19 cellular contexts compared by ENCODE assay signal in genomic region chr13:93304868-93305613, GRCh38.
DNase-seq lines count a peak whose midpoint lies in the region; TF ChIP-seq lines count a peak whose summit lies in the region.
"Had no signal": no experiment of that assay in that cellular context is flagged by ENCODE, and none has a peak within 500 bp of the region (broad histone marks: within the 10 kb centered on the region; RNA-seq: fewer than 3 reads in every experiment).

No MANE protein-coding gene starts in this region.

- H3K27ac ChIP-seq in esophagus squamous epithelium: no peak overlapping the region
- H3K27ac ChIP-seq: 22Rv1, gastrocnemius medialis, RWPE1 had no signal

- no peaks in the 10 kb centered on the region for H3K36me3 ChIP-seq in esophagus squamous epithelium
- H3K36me3 ChIP-seq: gastrocnemius medialis, HAP-1 had no signal

- intact Hi-C loops in esophagus squamous epithelium (cut with DNase I): no loop called here

- WGBS in esophagus squamous epithelium, 2 donors: 41 to 42% methylated on average over 6 of the region's 6 CpGs

- TF ChIP-seq POLR2A in esophagus squamous epithelium (IDR thresholded peaks at IDR 0.05): no peak

- H3K4me1 ChIP-seq in esophagus squamous epithelium: no peaks in the 10 kb centered on the region
- H3K4me1 ChIP-seq: Caco-2, gastrocnemius medialis had no signal

- no peak for TF ChIP-seq CTCF in esophagus squamous epithelium (IDR thresholded peaks at IDR 0.05)

- H3K27me3 ChIP-seq in esophagus squamous epithelium: no peaks in the 10 kb centered on the region
- H3K27me3 ChIP-seq: gastrocnemius medialis had no signal

- no peaks in the 10 kb centered on the region for H3K9me3 ChIP-seq in esophagus squamous epithelium
- H3K9me3 ChIP-seq: Caco-2, gastrocnemius medialis, HAP-1 had no signal

- H3K4me3 ChIP-seq in esophagus squamous epithelium: no peak overlapping the region
- H3K4me3 ChIP-seq: gastrocnemius medialis, HAP-1, skin epidermis had no signal

- DNase-seq in DMS 273 (lab: John Stamatoyannopoulos, UW; ENCODE audit: unreplicated experiment) (peak; percentile 32), DMS 273 treated with DMSO at 0.1 percent for 48 hours (lab: John Stamatoyannopoulos, UW) (no peak), NCI-H146 (lab: John Stamatoyannopoulos, UW) (peak; percentile 91), NCI-H82 (lab: John Stamatoyannopoulos, UW) (peak; percentile 94), left kidney (ENCODE audit: low read depth, low spot score) (peak; percentile 24), GDM1 (lab: John Stamatoyannopoulos, UW) (no peak), RPMI8226 (no peak), esophagus squamous epithelium (lab: John Stamatoyannopoulos, UW) (no peak)
- DNase-seq: activated CD4-positive, alpha-beta T cell treated with anti-CD3 and anti-CD28 coated beads, Interleukin-2, amount 10 ng/mL, durations not matched to agents 24 days and 14 days; activated naive CD8-positive, alpha-beta T cell treated with anti-CD3 and anti-CD28 coated beads, Interleukin-2, amount 10 ng/mL, durations not matched to agents 7 days and 5 days; Caco-2; cortex of kidney; gastrocnemius medialis; left cardiac atrium; NCI-H187 had no signal

Comparison
In these comparisons a context has a peak if more than half of its experiments do, and no peak if none do; other contexts are left out.
1. DNase-seq: peak in DMS 273 (single experiment), NCI-H146 (single experiment), NCI-H82 (single experiment) and left kidney (single experiment); none in DMS 273 treated with DMSO at 0.1 percent for 48 hours (single experiment), GDM1 (single experiment), RPMI8226 (single experiment) and esophagus squamous epithelium (single experiment).